24 cellular contexts compared by ENCODE assay signal in genomic region chr7:74020396-74020795, GRCh38. TPM values are rescaled to one million over a fixed set of nuclear protein-coding genes. Genes with fewer than 3 reads are reported as not detected.
"Had no signal": no experiment of that assay in that cellular context is flagged by ENCODE, and none has a peak within 500 bp of the region (broad histone marks: within the 10 kb centered on the region; RNA-seq: fewer than 3 reads in every experiment).

No MANE protein-coding gene starts in this region.

- H3K4me3 ChIP-seq: dorsolateral prefrontal cortex, esophagus muscularis mucosa, gastroesophageal sphincter, heart left ventricle, ovary, prostate gland had no signal

- H3K9me3 ChIP-seq: esophagus muscularis mucosa, gastroesophageal sphincter, heart left ventricle, neutrophil, ovary, prostate gland had no signal

- H3K36me3 Mint-ChIP-seq: activated CD8-positive, alpha-beta memory T cell treated with anti-CD3 and anti-CD28 coated beads, Interleukin-2, amount 10 ng/mL, durations not matched to agents 7 days and 5 days; activated naive CD4-positive, alpha-beta T cell treated with anti-CD3 and anti-CD28 coated beads, Interleukin-2, amount 50 U/mL, for 24 hours; natural killer cell treated with Interleukin-12 subunit alpha and Interleukin-12 subunit beta and Interleukin-15 and Interleukin-18, amount 100 ng/mL, for 72 hours had no signal

- DNase-seq: activated CD4-positive, alpha-beta T cell treated with anti-CD3 and anti-CD28 coated beads, Interleukin-2, amount 10 ng/mL, durations not matched to agents 7 days and 5 days; activated CD4-positive, CD25-positive, alpha-beta regulatory T cell treated with anti-CD3 and anti-CD28 coated beads, Interleukin-2, amount 50 U/mL, for 72 hours; activated CD8-positive, alpha-beta memory T cell treated with anti-CD3 and anti-CD28 coated beads, Interleukin-2, amount 10 ng/mL, durations not matched to agents 7 days and 5 days; activated CD8-positive, alpha-beta T cell treated with anti-CD3 and anti-CD28 coated beads for 36 hours; activated gamma-delta T cell; activated T-cell treated with anti-CD3 and anti-CD28 coated beads for 4 hours; aorta; dorsolateral prefrontal cortex; effector memory CD8-positive, alpha-beta T cell; heart left ventricle; left ventricle myocardium superior; midbrain; ovary; stimulated activated CD4-positive, alpha-beta T cell treated with anti-CD3 and anti-CD28 coated beads, Interleukin-4, amount 100 ng/mL, for 1 hour; stimulated activated naive CD4-positive, alpha-beta T cell treated with Interleukin-2 at 50 U/mL for 16 hours had no signal

- ATAC-seq: activated CD8-positive, alpha-beta memory T cell treated with anti-CD3 and anti-CD28 coated beads, Interleukin-2, amount 10 ng/mL, durations not matched to agents 7 days and 5 days; activated CD8-positive, alpha-beta T cell treated with anti-CD3 and anti-CD28 coated beads for 36 hours; effector memory CD8-positive, alpha-beta T cell; gastroesophageal sphincter; heart left ventricle; left ventricle myocardium superior; natural killer cell treated with Interleukin-12 subunit alpha and Interleukin-12 subunit beta and Interleukin-15 and Interleukin-18, amount 100 ng/mL, for 72 hours had no signal

- H3K4me3 Mint-ChIP-seq: activated CD4-positive, alpha-beta T cell treated with anti-CD3 and anti-CD28 coated beads, Interleukin-2, amount 10 ng/mL, durations not matched to agents 7 days and 5 days; activated CD8-positive, alpha-beta memory T cell treated with anti-CD3 and anti-CD28 coated beads, Interleukin-2, amount 10 ng/mL, durations not matched to agents 7 days and 5 days; activated CD8-positive, alpha-beta T cell treated with anti-CD3 and anti-CD28 coated beads for 36 hours; activated naive CD4-positive, alpha-beta T cell treated with anti-CD3 and anti-CD28 coated beads, Interleukin-2, amount 50 U/mL, for 24 hours; central memory CD8-positive, alpha-beta T cell; effector memory CD8-positive, alpha-beta T cell; natural killer cell treated with Interleukin-12 subunit alpha and Interleukin-12 subunit beta and Interleukin-15 and Interleukin-18, amount 100 ng/mL, for 72 hours had no signal

- H3K9me3 Mint-ChIP-seq: activated CD4-positive, alpha-beta T cell treated with anti-CD3 and anti-CD28 coated beads, Interleukin-2, amount 10 ng/mL, durations not matched to agents 7 days and 5 days; activated CD8-positive, alpha-beta T cell treated with anti-CD3 and anti-CD28 coated beads for 36 hours; activated naive CD4-positive, alpha-beta T cell treated with anti-CD3 and anti-CD28 coated beads, Interleukin-2, amount 50 U/mL, for 24 hours; central memory CD8-positive, alpha-beta T cell; effector memory CD8-positive, alpha-beta T cell; natural killer cell treated with Interleukin-12 subunit alpha and Interleukin-12 subunit beta and Interleukin-15 and Interleukin-18, amount 100 ng/mL, for 72 hours had no signal

- H3K4me1 Mint-ChIP-seq: activated CD4-positive, alpha-beta T cell treated with anti-CD3 and anti-CD28 coated beads, Interleukin-2, amount 10 ng/mL, durations not matched to agents 7 days and 5 days; activated CD8-positive, alpha-beta memory T cell treated with anti-CD3 and anti-CD28 coated beads, Interleukin-2, amount 10 ng/mL, durations not matched to agents 7 days and 5 days; activated naive CD4-positive, alpha-beta T cell treated with anti-CD3 and anti-CD28 coated beads, Interleukin-2, amount 50 U/mL, for 24 hours; central memory CD8-positive, alpha-beta T cell had no signal

- H3K27me3 ChIP-seq: esophagus muscularis mucosa, gastroesophageal sphincter, ovary had no signal

- H3K36me3 ChIP-seq: esophagus muscularis mucosa, gastroesophageal sphincter, heart left ventricle, neutrophil, ovary, prostate gland had no signal

- H3K27ac ChIP-seq: dorsolateral prefrontal cortex, esophagus muscularis mucosa, gastroesophageal sphincter, heart left ventricle, neutrophil, ovary, prostate gland, VCaP had no signal

- H3K4me1 ChIP-seq: prostate gland had no signal

- H3K27ac Mint-ChIP-seq: activated CD4-positive, alpha-beta T cell treated with anti-CD3 and anti-CD28 coated beads, Interleukin-2, amount 10 ng/mL, durations not matched to agents 7 days and 5 days; activated CD8-positive, alpha-beta memory T cell treated with anti-CD3 and anti-CD28 coated beads, Interleukin-2, amount 10 ng/mL, durations not matched to agents 7 days and 5 days; activated CD8-positive, alpha-beta T cell treated with anti-CD3 and anti-CD28 coated beads for 36 hours; natural killer cell treated with Interleukin-12 subunit alpha and Interleukin-12 subunit beta and Interleukin-15 and Interleukin-18, amount 100 ng/mL, for 72 hours had no signal

RNA-seq across cellular contexts. Expression of gene ELN, which starts 7.6 kb away (rescaled TPM):
- total RNA-seq: activated CD4-positive, alpha-beta T cell treated with anti-CD3 and anti-CD28 coated beads, Interleukin-2, amount 10 ng/mL, durations not matched to agents 7 days and 5 days; activated CD8-positive, alpha-beta memory T cell treated with anti-CD3 and anti-CD28 coated beads, Interleukin-2, amount 10 ng/mL, durations not matched to agents 7 days and 5 days; activated CD8-positive, alpha-beta T cell treated with anti-CD3 and anti-CD28 coated beads for 36 hours; T-helper 2 cell treated with Interferon-gamma antibody and Interleukin-4, amounts not matched to agents 100 ng/mL and 5 ng/mL, for 36 hours had no signal
